8 cellular contexts compared by ENCODE assay signal in genomic region chr1:111139234-111139955, GRCh38. TPM values are rescaled to one million over a fixed set of nuclear protein-coding genes. Genes with fewer than 3 reads are reported as not detected.
DNase-seq lines count a peak whose midpoint lies in the region; ATAC-seq, FAIRE-seq and TF ChIP-seq lines count a peak whose summit lies in the region.

No MANE protein-coding gene starts in this region.

- H3K4me1 ChIP-seq in Karpas-422 (ENCODE audit: low read length): peaks cover 70% of the 10 kb centered on the region
- H3K4me1 ChIP-seq in RWPE2 (ENCODE audit: insufficient read depth, poor library complexity, severe bottlenecking): peaks cover 20% of the 10 kb centered on the region
- peaks cover 14% of the 10 kb centered on the region for H3K4me1 ChIP-seq in GM12878 (ENCODE audit: control insufficient read depth, insufficient read depth, low read length)
- H3K4me1 ChIP-seq in iPS DF 6.9 (ENCODE audit: control insufficient read depth, insufficient read depth, low read length): peaks cover 1% of the 10 kb centered on the region; the same call in 1 of the 2 replicates
- peaks cover 28 to 37% of the 10 kb centered on the region in 2 donors for H3K4me1 ChIP-seq in gastrocnemius medialis

- H2AFZ ChIP-seq in Karpas-422 (ENCODE audit: low read length): no peak overlapping the region
- peak overlapping the region; percentile 68 for H2AFZ ChIP-seq in GM12878 (ENCODE audit: control insufficient read depth, low read depth, low read length)

- POLR2A ChIA-PET in GM12878 (lab: Charles Lee): interaction anchor here (0.7 to 9.1 kb wide), 13 partner anchors 9 to 268 kb away, joined by 3 to 62 read pairs (median 5); no protein-coding TSS in a partner anchor

- H3K79me2 ChIP-seq in Karpas-422 (ENCODE audit: low read length): peaks cover 75% of the 10 kb centered on the region
- peaks cover 76% of the 10 kb centered on the region for H3K79me2 ChIP-seq in GM12878 (ENCODE audit: control insufficient read depth, insufficient read depth, low read length)

- peak overlapping the region; percentile 98 for H3K9ac ChIP-seq in Karpas-422 (ENCODE audit: low read length)
- peak overlapping the region; percentile 93 for H3K9ac ChIP-seq in GM12878 (ENCODE audit: control insufficient read depth, insufficient read depth, low read length)

- H3K36me3 ChIP-seq in Karpas-422 (ENCODE audit: insufficient read depth, low read length) (peaks cover 36% of the 10 kb centered on the region), RWPE2 (ENCODE audit: low read depth) (peaks cover 34% of the 10 kb centered on the region), GM12878 (ENCODE audit: control insufficient read depth in 2 of 2, insufficient read depth in 2 of 2, low read length in 1 of 2) (peaks cover 0 to 9% of the 10 kb centered on the region in 2 experiments; a peak in 1 of 4 replicates), iPS DF 6.9 (ENCODE audit: control insufficient read depth, insufficient read depth, low read length) (peaks cover 2% of the 10 kb centered on the region; the same call in 1 of the 2 replicates), gastrocnemius medialis (peaks cover 0 to 14% of the 10 kb centered on the region in 2 donors)

- CTCF ChIA-PET in GM12878 (lab: Yijun Ruan, JAX): interaction anchor here (0.7 to 7.4 kb wide), 10 partner anchors 11 to 193 kb away, joined by 3 to 36 read pairs (median 4); no protein-coding TSS in a partner anchor

- in situ Hi-C loops in GM12878 (cut with MboI): no loop called here
- in situ Hi-C loops in gastrocnemius medialis (cut with MboI; ENCODE audit: low sequenced_read_pairs in 4 of 4): loop anchor here in 2 of 4 donors (25.0 kb wide), 1 partner anchor 623 kb away; the partner anchor contains the start of gene DDX20 (in 2 of the 2)

- WGBS in GM12878 (ENCODE audit: insufficient coverage, insufficient replicate concordance, low lambda C conversion rate, missing lambda C conversion rate): under 1% methylated on average over 21 of the region's 34 CpGs
- WGBS in iPS DF 6.9 (ENCODE audit: insufficient coverage, insufficient read length): no CpG with 5 or more reads among the region's 34 CpGs

- no peaks in the 10 kb centered on the region for H3K27me3 ChIP-seq in Karpas-422 (ENCODE audit: low read length)
- H3K27me3 ChIP-seq in RWPE2 (ENCODE audit: insufficient read depth, poor library complexity, severe bottlenecking): no peaks in the 10 kb centered on the region
- H3K27me3 ChIP-seq in GM12878 (replicated peaks in 1 of 2; ENCODE audit: control insufficient read depth in 2 of 2, insufficient read depth in 2 of 2, low read length in 1 of 2): no peaks in the 10 kb centered on the region
- no peaks in the 10 kb centered on the region for H3K27me3 ChIP-seq in iPS DF 6.9 (ENCODE audit: control insufficient read depth, insufficient read depth, low read length)
- no peaks in the 10 kb centered on the region for H3K27me3 ChIP-seq in gastrocnemius medialis

- TSS peak; percentile 71 for BruUV-seq in GM12878 (replicated peaks; lab: Mats Ljungman, UMichigan)

- peak; percentile 67 for DNase-seq in EH (ENCODE audit: low read depth)
- DNase-seq in Karpas-422: peak; percentile 85
- peak; percentile 69 for DNase-seq in RWPE2 (ENCODE audit: low spot score)
- peak; percentile 60 for DNase-seq in GM12878 (ENCODE audit: low read depth, low spot score)
- DNase-seq in iPS DF 6.9 (ENCODE audit: low read depth, low spot score): peak; percentile 11
- DNase-seq in gastrocnemius medialis: peak; percentile 9 to 16

- RAD21 ChIA-PET in GM12878 (lab: Charles Lee; ENCODE audit: unreplicated experiment): interaction anchor here (0.7 to 7.9 kb wide), 14 partner anchors 10 to 109 kb away, joined by 3 to 109 read pairs (median 6); partner anchors contain the start of gene DENND2D

- SMC1A ChIA-PET in GM12878 (lab: Charles Lee; ENCODE audit: uncharacterized antibody, unreplicated experiment): interaction anchor here (1.0 to 13.3 kb wide), 13 partner anchors 9 to 264 kb away, joined by 3 to 164 read pairs (median 5); no protein-coding TSS in a partner anchor

- TF ChIP-seq POLR2A in GM12878 (IDR thresholded peaks at IDR 0.05; ENCODE audit: low read depth, low read length): no peak
- no peak for TF ChIP-seq POLR2A in gastrocnemius medialis (IDR thresholded peaks at IDR 0.05)

- ATAC-seq in GM21723 (IDR thresholded peaks at IDR 0.05; ENCODE audit: unreplicated experiment) (peak; percentile 38), RWPE2 (ENCODE audit: low read depth) (peak; percentile 60), GM12878 (peak; percentile 63), gastrocnemius medialis (peak; percentile 30 to 34), HG02623 (IDR thresholded peaks at IDR 0.05; ENCODE audit: unreplicated experiment) (no peak)

- no peaks in the 10 kb centered on the region for H3K9me2 ChIP-seq in Karpas-422 (replicated peaks; ENCODE audit: insufficient read depth, low read length)

- peak; percentile 56 for FAIRE-seq in GM12878 (lab: Jason Lieb, UNC)

- H3K9me3 ChIP-seq in Karpas-422 (ENCODE audit: low read length): no peaks in the 10 kb centered on the region
- H3K9me3 ChIP-seq in RWPE2 (ENCODE audit: severe bottlenecking): no peaks in the 10 kb centered on the region
- no peaks in the 10 kb centered on the region; the same call in 2 of the 3 replicates for H3K9me3 ChIP-seq in GM12878 (replicated peaks; ENCODE audit: control insufficient read depth, insufficient read depth, low read length)
- H3K9me3 ChIP-seq in iPS DF 6.9 (ENCODE audit: control insufficient read depth, insufficient read depth, low read length): no peaks in the 10 kb centered on the region
- no peaks in the 10 kb centered on the region for H3K9me3 ChIP-seq in gastrocnemius medialis

- H4K20me1 ChIP-seq in Karpas-422 (ENCODE audit: insufficient read depth, low read depth, low read length) (peaks cover 8% of the 10 kb centered on the region; the same call in 1 of the 2 replicates), GM12878 (ENCODE audit: control insufficient read depth, insufficient read depth) (no peaks in the 10 kb centered on the region)

- peak overlapping the region; percentile 90 for H3K27ac ChIP-seq in Karpas-422 (ENCODE audit: low read length)
- H3K27ac ChIP-seq in RWPE2 (ENCODE audit: poor library complexity, severe bottlenecking): peak overlapping the region; percentile 67
- H3K27ac ChIP-seq in GM12878 (ENCODE audit: control insufficient read depth, insufficient read depth): peak overlapping the region; percentile 89
- peak overlapping the region; percentile 71 for H3K27ac ChIP-seq in iPS DF 6.9 (ENCODE audit: low read length)
- H3K27ac ChIP-seq in gastrocnemius medialis: peak overlapping the region; percentile 94 to 98 (median 96)

- intact Hi-C loops in GM12878 (cut with micrococcal nuclease; ENCODE audit: unreplicated experiment): loop anchor here (10.0 kb wide), 1 partner anchor 465 kb away; no protein-coding TSS in a partner anchor
- intact Hi-C loops in gastrocnemius medialis (cut with DNase I; ENCODE audit: low total_unique reads): no loop called here

- H3K4me2 ChIP-seq in Karpas-422 (ENCODE audit: low read depth, low read length, poor library complexity, severe bottlenecking) (peak overlapping the region; percentile 98), GM12878 (ENCODE audit: control insufficient read depth, insufficient read depth) (peak overlapping the region; percentile 91)

- H3K4me3 ChIP-seq in Karpas-422 (ENCODE audit: low read length) (peak overlapping the region; percentile 96), RWPE2 (ENCODE audit: severe bottlenecking) (peak overlapping the region; percentile 86), GM12878 (peak overlapping the region; percentile 95), iPS DF 6.9 (ENCODE audit: low read length) (peak overlapping the region; percentile 90; the same call in 1 of the 2 replicates), gastrocnemius medialis (peak overlapping the region; percentile 92 to 99 (median 96))

- TF ChIP-seq CTCF in RWPE2 (IDR thresholded peaks at IDR 0.05; ENCODE audit: poor library complexity, severe bottlenecking) (no peak), GM12878 (IDR thresholded peaks at IDR 0.05 in 2 of 3, conservative IDR thresholded peaks at IDR 0.05 in 1 of 3; ENCODE audit: control insufficient read depth in 2 of 3, extremely low read depth in 1 of 3, insufficient read depth in 1 of 3, low read depth in 3 of 3, low read length in 3 of 3) (no peak), gastrocnemius medialis (IDR thresholded peaks at IDR 0.05 in 4 of 5, conservative IDR thresholded peaks at IDR 0.05 in 1 of 5) (no peak)

- 0 out of 4 replicates have a peak, but pooled peaks of 1 of the 2 experiments have one; percentile 18 for TF ChIP-seq EP300 in GM12878 (IDR thresholded peaks at IDR 0.05; ENCODE audit: borderline replicate concordance in 1 of 2, control insufficient read depth in 1 of 2, low read depth in 2 of 2, low read length in 2 of 2)

- 0 out of 2 replicates have a peak, but pooled peaks have one; percentile 5 for TF ChIP-seq RAD21 in GM12878 (IDR thresholded peaks at IDR 0.05; ENCODE audit: insufficient read depth, low read depth, low read length)

RNA-seq across cellular contexts. Expression of gene DRAM2, which starts 0.5 kb away (rescaled TPM):
- 142 and 268 TPM in 2 replicates for total RNA-seq in Karpas-422 (2014; rRNA removed; shearing (Covaris generic); ENCODE audit: low replicate concordance)
- total RNA-seq in GM12878 (2013; cell fraction: nucleolus; rRNA removed): 151 and 152 TPM in 2 replicates
- total RNA-seq in GM12878 (2014; rRNA removed) (76.0 and 80.9 TPM in 2 replicates), GM12878 (2014; rRNA removed; fragmentation: Illumina TruSeq; extraction: Trizol) (56.6 and 60.3 TPM in 2 replicates), GM12878 (2021) (39.1 and 45.3 TPM in 2 replicates), gastrocnemius medialis (10 to 100 TPM; 28.9 to 47.1 (median 36.7) TPM)
- polyA plus RNA-seq in GM12878 (2011; ENCODE audit: low read depth): 76.4 TPM
- polyA plus RNA-seq in GM12878 (2011; rRNA removed) (229 and 281 TPM in 2 replicates), GM12878 (2014; fragmentation: Illumina TruSeq; extraction: Trizol) (82.8 and 106 TPM in 2 replicates), GM12878 (2014; fragmentation: Nextera tagmentation; extraction: Ambion mirVana) (100 to 1,000 TPM in 1 of 2 experiments, 10 to 100 TPM in 1; 88.3 to 146 TPM), GM12878 (2014; rRNA removed) (64.1 and 88.0 TPM in 2 replicates), GM12878 (2016; fragmentation: Nextera tagmentation; extraction: Ambion mirVana) (10 to 100 TPM; 57.7 to 58.4 TPM)
- polyA plus RNA-seq in GM12878 (2011; cell fraction: cytosol; rRNA removed): 79.5 and 115 TPM in 2 replicates
- polyA plus RNA-seq in GM12878 (2011; cell fraction: nucleus; rRNA removed): 93.3 and 138 TPM in 2 replicates
- 82.7 and 135 TPM in 2 replicates for polyA plus RNA-seq in GM12878 (2012)
- 81.4 and 133 TPM in 2 replicates for polyA minus RNA-seq in GM12878 (2011; rRNA and poly(A)+ RNA removed)
- polyA minus RNA-seq in GM12878 (2011; cell fraction: cytosol; rRNA and poly(A)+ RNA removed): 14.7 and 17.9 TPM in 2 replicates
- polyA minus RNA-seq in GM12878 (2011; cell fraction: nucleus; rRNA and poly(A)+ RNA removed): 27.7 and 29.8 TPM in 2 replicates

RNA-seq across cellular contexts. Expression of gene CEPT1, which starts 0.6 kb away (rescaled TPM):
- 60.5 and 136 TPM in 2 replicates for total RNA-seq in Karpas-422 (2014; rRNA removed; shearing (Covaris generic); ENCODE audit: low replicate concordance)
- 342 and 348 TPM in 2 replicates for total RNA-seq in GM12878 (2013; cell fraction: nucleolus; rRNA removed)
- 56.0 and 70.0 TPM in 2 replicates for total RNA-seq in GM12878 (2014; rRNA removed)
- 67.5 and 68.8 TPM in 2 replicates for total RNA-seq in GM12878 (2014; rRNA removed; fragmentation: Illumina TruSeq; extraction: Trizol)
- 51.8 and 53.6 TPM in 2 replicates for total RNA-seq in GM12878 (2021)
- 23.6 TPM for polyA plus RNA-seq in GM12878 (2011; ENCODE audit: low read depth)
- polyA plus RNA-seq in GM12878 (2011; rRNA removed): 77.9 and 125 TPM in 2 replicates
- polyA plus RNA-seq in GM12878 (2011; cell fraction: cytosol; rRNA removed): 25.7 and 33.4 TPM in 2 replicates
- 40.1 and 49.8 TPM in 2 replicates for polyA plus RNA-seq in GM12878 (2011; cell fraction: nucleus; rRNA removed)
- 31.1 and 54.5 TPM in 2 replicates for polyA plus RNA-seq in GM12878 (2012)
- 60.1 and 83.5 TPM in 2 replicates for polyA plus RNA-seq in GM12878 (2014; fragmentation: Illumina TruSeq; extraction: Trizol)
- polyA plus RNA-seq in GM12878 (2014; fragmentation: Nextera tagmentation; extraction: Ambion mirVana): 10 to 100 TPM; 29.4 to 55.5 TPM
- 42.4 and 52.7 TPM in 2 replicates for polyA plus RNA-seq in GM12878 (2014; rRNA removed)
- 10 to 100 TPM; 53.1 to 54.1 TPM for polyA plus RNA-seq in GM12878 (2016; fragmentation: Nextera tagmentation; extraction: Ambion mirVana)
- 71.9 and 97.9 TPM in 2 replicates for polyA minus RNA-seq in GM12878 (2011; rRNA and poly(A)+ RNA removed)
- 19.6 and 21.8 TPM in 2 replicates for polyA minus RNA-seq in GM12878 (2011; cell fraction: cytosol; rRNA and poly(A)+ RNA removed)
- 43.4 and 48.7 TPM in 2 replicates for polyA minus RNA-seq in GM12878 (2011; cell fraction: nucleus; rRNA and poly(A)+ RNA removed)
- 10 to 100 TPM in 2 of 4 donors, 1 to 10 TPM in 2; 8.2 to 14.8 (median 10.6) TPM for total RNA-seq in gastrocnemius medialis

Comparison
In these comparisons a context has a peak if more than half of its experiments do, and no peak if none do; other contexts are left out.
1. DNase-seq: peak in every context shown above with its lines; median percentile 85 in Karpas-422; 69 in RWPE2; 67 in EH; 60 in GM12878; 12 in gastrocnemius medialis; 11 in iPS DF 6.9.